10 cellular contexts compared by ENCODE assay signal in genomic region chr5:160230686-160231527, GRCh38. TPM values are rescaled to one million over a fixed set of nuclear protein-coding genes. Genes with fewer than 3 reads are reported as not detected.
DNase-seq lines count a peak whose midpoint lies in the region; ATAC-seq and TF ChIP-seq lines count a peak whose summit lies in the region.
"Had no signal": no experiment of that assay in that cellular context is flagged by ENCODE, and none has a peak within 500 bp of the region (broad histone marks: within the 10 kb centered on the region; RNA-seq: fewer than 3 reads in every experiment).

No MANE protein-coding gene starts in this region.

- no peaks in the 10 kb centered on the region for H3K9me3 ChIP-seq in WERI-Rb-1 (ENCODE audit: severe bottlenecking)

- no peaks in the 10 kb centered on the region for H3K27me3 ChIP-seq in WERI-Rb-1 (ENCODE audit: insufficient read depth, low read depth, severe bottlenecking)

- peak; percentile 82 for DNase-seq in Caki2 (ENCODE audit: low read depth)
- peak; percentile 30 for DNase-seq in HK-2 (ENCODE audit: unreplicated experiment)
- peak; percentile 46 for DNase-seq in fibroblast of pulmonary artery (ENCODE audit: low read depth)
- DNase-seq in ecto neural progenitor cell (ENCODE audit: low spot score): no peak
- DNase-seq in stimulated activated CD4-positive, alpha-beta T cell treated with anti-CD3 and anti-CD28 coated beads, Interleukin-4, amount 100 ng/mL, for 24 hours: no peak
- no peak for DNase-seq in activated CD8-positive, alpha-beta memory T cell treated with anti-CD3 and anti-CD28 coated beads, Interleukin-2, amount 50 U/mL, for 4 hours
- DNase-seq in WERI-Rb-1: no peak
- DNase-seq: activated gamma-delta T cell had no signal

- no peaks in the 10 kb centered on the region for H3K36me3 ChIP-seq in WERI-Rb-1

- H3K27ac ChIP-seq in WERI-Rb-1: no peak overlapping the region

- in situ Hi-C loops in Caki2 (cut with HindIII; ENCODE audit: low pct_unique_long_range_greater_than_20kb, low sequenced_read_pairs): no loop called here

- no peak for TF ChIP-seq CTCF in fibroblast of pulmonary artery (IDR thresholded peaks at IDR 0.05; ENCODE audit: low read length, missing control alignments)
- no peak for TF ChIP-seq CTCF in WERI-Rb-1 (IDR thresholded peaks at IDR 0.05; ENCODE audit: low read depth, low read length)

- ATAC-seq in GM19351 (IDR thresholded peaks at IDR 0.05; ENCODE audit: unreplicated experiment): peak; percentile 56

- H3K4me3 ChIP-seq in fibroblast of pulmonary artery (replicated peaks; ENCODE audit: low read depth, low read length): no peak overlapping the region
- H3K4me3 ChIP-seq in WERI-Rb-1 (ENCODE audit: low read depth, low read length): no peak overlapping the region

RNA-seq across cellular contexts. Expression of gene FABP6, which starts 1.6 kb away (rescaled TPM):
- 22.4 and 46.5 TPM in 2 replicates for total RNA-seq in Caki2 (2014; rRNA removed; shearing (Covaris generic); ENCODE audit: low replicate concordance)
- total RNA-seq: liver had no signal

Comparison
In these comparisons a context has a peak if more than half of its experiments do, and no peak if none do; other contexts are left out.
1. DNase-seq: peak in Caki2 (single experiment), HK-2 (single experiment) and fibroblast of pulmonary artery (single experiment); none in ecto neural progenitor cell (single experiment), stimulated activated CD4-positive, alpha-beta T cell treated with anti-CD3 and anti-CD28 coated beads, Interleukin-4, amount 100 ng/mL, for 24 hours (single experiment), activated CD8-positive, alpha-beta memory T cell treated with anti-CD3 and anti-CD28 coated beads, Interleukin-2, amount 50 U/mL, for 4 hours (single experiment) and WERI-Rb-1 (single experiment).